Comparison of ENCODE assay signal across 27 cellular contexts in the genomic region with DNA sequence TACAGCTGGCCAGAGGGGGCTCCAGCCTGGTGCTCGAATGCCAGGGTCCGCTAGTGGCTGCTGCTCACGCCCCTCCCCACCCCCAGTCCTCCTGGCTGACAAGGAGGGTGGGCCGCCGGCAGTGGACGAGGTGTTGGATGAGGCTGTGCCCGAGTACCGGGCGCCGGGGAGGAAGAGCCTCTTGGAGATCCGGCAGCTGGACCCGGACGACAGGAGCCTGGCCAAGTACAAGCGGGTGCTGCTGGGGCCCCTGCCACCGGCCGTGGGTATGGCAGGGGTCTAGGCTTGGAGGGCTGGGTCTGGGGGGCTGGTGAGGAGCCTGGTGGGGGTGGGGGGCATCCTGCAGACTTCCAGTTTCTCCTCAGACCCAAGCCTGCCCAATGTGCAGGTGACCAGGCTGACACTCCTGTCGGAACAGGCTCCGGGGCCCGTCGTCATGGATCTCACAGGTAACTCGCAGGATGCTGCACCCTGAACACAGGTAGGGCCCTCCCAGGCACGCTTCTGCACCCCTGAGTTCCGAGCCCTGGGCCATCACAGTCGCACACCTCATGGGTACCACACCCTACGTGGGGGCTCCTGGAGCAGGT. TPM values are rescaled to one million over a fixed set of nuclear protein-coding genes. Genes with fewer than 3 reads are reported as not detected.
DNase-seq lines count a peak whose midpoint lies in the region; ATAC-seq and TF ChIP-seq lines count a peak whose summit lies in the region.
"Had no signal": no experiment of that assay in that cellular context is flagged by ENCODE, and none has a peak within 500 bp of the region (broad histone marks: within the 10 kb centered on the region; RNA-seq: fewer than 3 reads in every experiment).

No MANE protein-coding gene starts in this region.

- H3K4me1 ChIP-seq in mucosa of descending colon (ENCODE audit: low read depth), result peaks cover 17% of the 10 kb centered on the region
- H3K4me1 ChIP-seq: Caco-2 had no signal

- no peaks in the 10 kb centered on the region for H3K36me3 ChIP-seq in mucosa of descending colon (ENCODE audit: low read depth)

- no peaks in the 10 kb centered on the region for H3K9me3 ChIP-seq in mucosa of descending colon
- H3K9me3 ChIP-seq: Caco-2, left lung, MG63, SK-N-SH, suprapubic skin had no signal

- DNase-seq in DMS53 (lab: John Stamatoyannopoulos, UW) (peak; percentile 62), DMS53 treated with DMSO at 0.1 percent for 48 hours (lab: John Stamatoyannopoulos, UW; ENCODE audit: unreplicated experiment) (no peak), M059J (ENCODE audit: low read depth) (peak; percentile 14), mucosa of descending colon (no peak), glomerular visceral epithelial cell (ENCODE audit: extremely low spot score) (no peak), GDM1 (lab: John Stamatoyannopoulos, UW) (no peak)
- DNase-seq: activated B cell treated with CpG ODN at 0.5 μM for 24 hours; activated CD4-positive, alpha-beta T cell treated with anti-CD3 and anti-CD28 coated beads, Interleukin-2, amount 10 ng/mL, durations not matched to agents 7 days and 5 days; activated effector memory CD4-positive, alpha-beta T cell treated with anti-CD3 and anti-CD28 coated beads, Interleukin-2, amount 50 U/mL, for 16 hours; Caco-2; DND-41; GOT3; KG1; left lung; mesenchymal stem cell; MG63; NCI-H1105 treated with DMSO at 0.1 percent for 48 hours; NCI-H1930; PC-9; SK-N-SH; stimulated activated naive CD4-positive, alpha-beta T cell had no signal

- ATAC-seq in mucosa of descending colon, result peak; percentile 16
- ATAC-seq: left lung, Right ventricle myocardium inferior had no signal

- H3K4me3 ChIP-seq in mucosa of descending colon, result no peak overlapping the region
- H3K4me3 ChIP-seq: left lung, PC-9 had no signal

- intact Hi-C loops in mucosa of descending colon (cut with DNase I, micrococcal nuclease), result no loop called here

- no peak for TF ChIP-seq CTCF in mucosa of descending colon (IDR thresholded peaks at IDR 0.05)

RNA-seq across cellular contexts. Expression of gene PDIA2, which starts 1.2 kb away (rescaled TPM):
- 0.25 TPM in 1 of 2 replicates, not detected in the other for total RNA-seq in M059J (2014; rRNA removed; shearing (Covaris generic))
- 1 to 10 TPM in 2 of 3 donors, under 1 TPM in 1; 0.23 to 2.8 (median 1.3) TPM for total RNA-seq in mucosa of descending colon
- total RNA-seq: activated B cell treated with CpG ODN at 0.5 μM for 24 hours; activated CD4-positive, alpha-beta T cell treated with anti-CD3 and anti-CD28 coated beads, Interleukin-2, amount 10 ng/mL, durations not matched to agents 7 days and 5 days; activated CD8-positive, alpha-beta memory T cell treated with anti-CD3 and anti-CD28 coated beads for 36 hours; PC-9; suprapubic skin; T-helper 1 cell treated with Interleukin-12 subunit alpha and Interleukin-12 subunit beta and Interleukin-4 antibody, amounts not matched to agents 30 ng/mL and 1 ng/mL, for 36 hours; ureter had no signal

RNA-seq across cellular contexts. Expression of gene ARHGDIG, which starts 1.4 kb away (rescaled TPM):
- not detected in 2 replicates for total RNA-seq in M059J (2014; rRNA removed; shearing (Covaris generic))
- total RNA-seq in mucosa of descending colon, result 1 to 10 TPM; 1.7 to 6.8 (median 1.9) TPM
- total RNA-seq: activated B cell treated with CpG ODN at 0.5 μM for 24 hours; activated CD4-positive, alpha-beta T cell treated with anti-CD3 and anti-CD28 coated beads, Interleukin-2, amount 10 ng/mL, durations not matched to agents 7 days and 5 days; activated CD8-positive, alpha-beta memory T cell treated with anti-CD3 and anti-CD28 coated beads for 36 hours; fibroblast of villous mesenchyme; PC-9; suprapubic skin; T-helper 1 cell treated with Interleukin-12 subunit alpha and Interleukin-12 subunit beta and Interleukin-4 antibody, amounts not matched to agents 30 ng/mL and 1 ng/mL, for 36 hours; ureter had no signal

RNA-seq across cellular contexts. Expression of gene RGS11, which starts 6.0 kb away (rescaled TPM):
- not detected in 2 replicates for total RNA-seq in M059J (2014; rRNA removed; shearing (Covaris generic))
- total RNA-seq in mucosa of descending colon, result 10 to 100 TPM in 1 of 3 donors, 1 to 10 TPM in 2; 2.6 to 10.0 (median 8.1) TPM
- total RNA-seq: activated B cell treated with CpG ODN at 0.5 μM for 24 hours; activated CD4-positive, alpha-beta T cell treated with anti-CD3 and anti-CD28 coated beads, Interleukin-2, amount 10 ng/mL, durations not matched to agents 7 days and 5 days; PC-9 had no signal

RNA-seq across cellular contexts. Expression of gene FAM234A, which starts 47.1 kb away (rescaled TPM):
- 166 and 215 TPM in 2 replicates for total RNA-seq in M059J (2014; rRNA removed; shearing (Covaris generic))
- 100 to 1,000 TPM in 1 of 3 donors, 10 to 100 TPM in 2; 87.1 to 129 (median 99.1) TPM for total RNA-seq in mucosa of descending colon

RNA-seq across cellular contexts. Expression of gene LUC7L, which starts 52.5 kb away (rescaled TPM):
- total RNA-seq in M059J (2014; rRNA removed; shearing (Covaris generic)), result 15.0 and 15.8 TPM in 2 replicates
- 10 to 100 TPM; 47.8 to 86.8 (median 67.2) TPM for total RNA-seq in mucosa of descending colon

Comparison
In these comparisons a context has a peak if more than half of its experiments do, and no peak if none do; other contexts are left out.
1. DNase-seq: peak in DMS53 (single experiment) and M059J (single experiment); none in DMS53 treated with DMSO at 0.1 percent for 48 hours (single experiment), mucosa of descending colon (0 of 3), glomerular visceral epithelial cell (single experiment) and GDM1 (single experiment).